Comparison of ENCODE assay signal across 11 cellular contexts in the genomic region with DNA sequence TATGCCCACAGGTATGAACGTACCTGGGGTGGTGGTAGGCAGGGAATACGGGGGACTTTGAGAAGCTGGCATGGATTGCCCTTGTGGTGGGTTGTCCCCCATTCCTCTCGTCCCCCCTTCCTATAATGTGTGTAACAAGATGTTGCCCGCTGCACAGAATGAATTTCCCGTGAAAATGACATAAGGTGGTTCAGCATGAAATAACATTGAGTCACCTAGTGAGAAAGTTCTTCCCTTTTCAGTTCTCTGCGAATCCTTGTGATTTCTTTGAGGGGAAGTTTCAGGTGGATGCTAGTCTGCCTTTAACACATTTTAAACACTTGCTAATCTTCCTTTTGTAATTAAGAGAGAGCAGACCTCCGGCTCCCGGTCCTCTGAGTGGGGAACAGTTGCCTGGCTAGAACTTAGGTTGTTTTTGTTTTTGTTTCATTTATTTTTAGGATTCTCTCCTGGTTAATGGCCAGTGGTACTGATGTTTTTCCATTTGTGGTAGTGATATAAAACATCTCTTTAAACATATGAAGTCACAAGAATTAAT. TPM values are rescaled to one million over a fixed set of nuclear protein-coding genes. Genes with fewer than 3 reads are reported as not detected.
DNase-seq lines count a peak whose midpoint lies in the region; ATAC-seq and TF ChIP-seq lines count a peak whose summit lies in the region.
"Had no signal": no experiment of that assay in that cellular context is flagged by ENCODE, and none has a peak within 500 bp of the region (broad histone marks: within the 10 kb centered on the region; RNA-seq: fewer than 3 reads in every experiment).

No MANE protein-coding gene starts in this region.

- H3K4me1 Mint-ChIP-seq in naive B cell: peaks cover 16 to 23% (median 21%) of the 10 kb centered on the region in 3 donors
- peaks cover 31% of the 10 kb centered on the region for H3K4me1 Mint-ChIP-seq in CD14-positive monocyte

- peak overlapping the region; percentile 56 for H3K9ac ChIP-seq in HUES48 (ENCODE audit: low read depth, low read length)

- TF ChIP-seq CTCF in C4-2B (conservative IDR thresholded peaks at IDR 0.05) (no peak), dorsolateral prefrontal cortex (IDR thresholded peaks at IDR 0.05 in 54 of 56, conservative IDR thresholded peaks at IDR 0.05 in 2 of 56; ENCODE audit: low read depth in 1 of 56, partially characterized antibody in 56 of 56) (no peak), CD14-positive monocyte (IDR thresholded peaks at IDR 0.05) (no peak)

- H3K27ac ChIP-seq in C4-2B: peak overlapping the region; percentile 60
- peak overlapping the region; percentile 43 for H3K27ac ChIP-seq in HUES48 (ENCODE audit: low read depth, low read length)
- H3K27ac ChIP-seq in dorsolateral prefrontal cortex: no peak overlapping the region
- H3K27ac ChIP-seq: thyroid gland had no signal

- H3K9me3 Mint-ChIP-seq in naive B cell: no peaks in the 10 kb centered on the region
- peaks cover 0 to 6% (median 3%) of the 10 kb centered on the region in 7 donors for H3K9me3 Mint-ChIP-seq in CD14-positive monocyte

- H3K4me3 Mint-ChIP-seq in naive B cell (peak overlapping the region in 7 of 8 donors; percentile 79 to 92 (median 84)), CD14-positive monocyte (peak overlapping the region in 1 of 2 donors; percentile 77)

- H3K27ac Mint-ChIP-seq in naive B cell: no peak overlapping the region
- no peak overlapping the region for H3K27ac Mint-ChIP-seq in CD14-positive monocyte

- peaks cover 26% of the 10 kb centered on the region for H3K4me1 ChIP-seq in HUES48 (ENCODE audit: control insufficient read depth, insufficient read depth, low read length)

- peaks cover 6% of the 10 kb centered on the region; the same call in 1 of the 2 replicates for H3K36me3 ChIP-seq in HUES48 (ENCODE audit: control insufficient read depth, insufficient read depth, low read length)
- H3K36me3 ChIP-seq: thyroid gland had no signal

- ATAC-seq in naive B cell (ENCODE audit: low read depth in 2 of 2) (no peak), HG02852 (IDR thresholded peaks at IDR 0.05; ENCODE audit: unreplicated experiment) (no peak)

- DNase-seq in dorsolateral prefrontal cortex: no peak
- no peak for DNase-seq in naive B cell
- no peak for DNase-seq in CD14-positive monocyte (ENCODE audit: low spot score)
- DNase-seq in H4 (ENCODE audit: low spot score): no peak
- DNase-seq in DMS153 treated with DMSO at 0.1 percent for 48 hours (lab: John Stamatoyannopoulos, UW; ENCODE audit: unreplicated experiment): no peak
- DNase-seq: head of caudate nucleus; stimulated activated CD4-positive, alpha-beta T cell treated with anti-CD3 and anti-CD28 coated beads, Interleukin-12 subunit alpha, Interleukin-12 subunit beta, amount 100 ng/mL, for 4 hours had no signal

- peak overlapping the region; percentile 96 for H3K4me3 ChIP-seq in HUES48 (ENCODE audit: low read depth, low read length)
- peak overlapping the region in 42 of 59 donors; percentile 42 to 73 (median 57) for H3K4me3 ChIP-seq in dorsolateral prefrontal cortex

- intact Hi-C loops in dorsolateral prefrontal cortex (cut with DNase I) (no loop called here), CD14-positive monocyte (cut with micrococcal nuclease) (loop anchor here in 1 of 2 donors (10.0 kb wide), 1 partner anchor 60 kb away; a partner anchor contains a TSS)

- H3K27me3 ChIP-seq in HUES48 (ENCODE audit: control insufficient read depth, insufficient read depth, low read length): peaks cover 8% of the 10 kb centered on the region; the same call in 1 of the 2 replicates
- peaks cover 0 to 55% (median 26%) of the 10 kb centered on the region in 45 donors for H3K27me3 ChIP-seq in dorsolateral prefrontal cortex
- H3K27me3 ChIP-seq: thyroid gland had no signal

- peaks cover 4 to 5% of the 10 kb centered on the region in 2 donors for H3K36me3 Mint-ChIP-seq in naive B cell
- peaks cover 40 to 54% of the 10 kb centered on the region in 2 donors for H3K36me3 Mint-ChIP-seq in CD14-positive monocyte

- no peaks in the 10 kb centered on the region for H3K9me3 ChIP-seq in HUES48 (ENCODE audit: control insufficient read depth, insufficient read depth, low read length)
- H3K9me3 ChIP-seq: thyroid gland had no signal

- H3K27me3 Mint-ChIP-seq in naive B cell: peaks cover 47 to 63% (median 63%) of the 10 kb centered on the region in 3 donors
- H3K27me3 Mint-ChIP-seq in CD14-positive monocyte (ENCODE audit: low read depth in 3 of 3): peaks cover 25 to 43% (median 36%) of the 10 kb centered on the region in 3 donors

RNA-seq across cellular contexts. Expression of a gene that starts 58.9 kb away (rescaled TPM):
- total RNA-seq in dorsolateral prefrontal cortex: 100 to 1,000 TPM in 98 of 120 experiments, 10 to 100 TPM in 22; 46.2 to 205 (median 124) TPM
- 1 to 10 TPM in 3 of 6 donors, under 1 TPM in 2, not detected in 1; 0.96 to 2.9 (median 1.4) TPM for polyA plus RNA-seq in naive B cell (ENCODE audit: low read depth in 6 of 6)
- polyA plus RNA-seq in CD14-positive monocyte: 1 to 10 TPM; 1.5 to 6.1 TPM
- total RNA-seq in H4 (2014; rRNA removed; shearing (Covaris generic)): 2.0 and 2.4 TPM in 2 replicates

Comparison
In these comparisons a context has a peak if more than half of its experiments do, and no peak if none do; other contexts are left out.
1. H3K27ac ChIP-seq: peak in C4-2B (single experiment) and HUES48 (single experiment); none in dorsolateral prefrontal cortex (0 of 59).
2. RNA of a gene that starts 58.9 kb away (total RNA-seq): 46.2 to 205 TPM in dorsolateral prefrontal cortex; 2.0 to 2.4 TPM in H4; every median in the first group is over 10 times any median in the second.